ENCODE assay signal across 24 cellular contexts in genomic region chr5:90503596-90503995, GRCh38. TPM values are rescaled to one million over a fixed set of nuclear protein-coding genes. Genes with fewer than 3 reads are reported as not detected.
"Had no signal": no experiment of that assay in that cellular context is flagged by ENCODE, and none has a peak within 500 bp of the region (broad histone marks: within the 10 kb centered on the region; RNA-seq: fewer than 3 reads in every experiment).

No MANE protein-coding gene starts in this region.

- H2AFZ ChIP-seq: neural progenitor cell had no signal

- DNase-seq: activated CD4-positive, alpha-beta T cell treated with anti-CD3 and anti-CD28 coated beads for 48 hours; activated CD4-positive, CD25-positive, alpha-beta regulatory T cell; activated CD8-positive, alpha-beta T cell treated with anti-CD3 and anti-CD28 coated beads for 36 hours; activated naive CD4-positive, alpha-beta T cell; activated naive CD8-positive, alpha-beta T cell treated with anti-CD3 and anti-CD28 coated beads for 36 hours; activated T-cell treated with anti-CD3 and anti-CD28 coated beads, Interleukin-2, amount 50 U/mL, for 1 hour; amniotic stem cell; erythroblast; heart left ventricle; kidney; left ventricle myocardium superior; mesenchymal stem cell; naive thymus-derived CD4-positive, alpha-beta T cell; right cardiac atrium; stimulated activated CD4-positive, alpha-beta T cell treated with anti-CD3 and anti-CD28 coated beads, Interleukin-4, amount 100 ng/mL, for 24 hours; stimulated activated naive B cell treated with anti-CD40 and anti-IgM and Interleukin-4, amounts not matched to agents 10 μg/mL and 1 μg/mL and 100 μg/mL, for 72 hours; T-helper 1 cell; T-helper 9 cell had no signal

- ATAC-seq: activated CD8-positive, alpha-beta T cell treated with anti-CD3 and anti-CD28 coated beads for 36 hours; activated T-helper 17 cell treated with anti-CD3 and anti-CD28 coated beads, Interleukin-2, amount 50 U/mL, for 72 hours; gastroesophageal sphincter; heart left ventricle; left ventricle myocardium superior; naive thymus-derived CD4-positive, alpha-beta T cell; right cardiac atrium; stimulated activated naive B cell treated with anti-CD40 and anti-IgM and Interleukin-4, amounts not matched to agents 10 μg/mL and 1 μg/mL and 100 μg/mL, for 72 hours had no signal

- H3K9me3 ChIP-seq: gastroesophageal sphincter, heart left ventricle, prostate gland, thoracic aorta had no signal

- H3K27ac ChIP-seq: gastroesophageal sphincter, heart left ventricle, neural progenitor cell, prostate gland, thoracic aorta had no signal

- H3K9ac ChIP-seq: neural progenitor cell had no signal

- H3K4me2 ChIP-seq: neural progenitor cell, smooth muscle cell had no signal

- H3K4me1 ChIP-seq: gastroesophageal sphincter, heart left ventricle, neural progenitor cell, prostate gland had no signal

- H3K27me3 ChIP-seq: gastroesophageal sphincter, heart left ventricle, neural progenitor cell had no signal

- H3K4me3 ChIP-seq: gastroesophageal sphincter, heart left ventricle, neural progenitor cell, prostate gland, smooth muscle cell, thoracic aorta had no signal

- H3K36me3 ChIP-seq: gastroesophageal sphincter, heart left ventricle, neural progenitor cell, prostate gland, thoracic aorta had no signal

RNA-seq across cellular contexts. Expression of gene ADGRV1, which starts 55.0 kb away (rescaled TPM):
- total RNA-seq: left ventricle myocardium superior had no signal
- polyA plus RNA-seq: heart left ventricle; naive thymus-derived CD4-positive, alpha-beta T cell had no signal
